In genomic region chr5:132591140-132591539, GRCh38 we compare ENCODE assay signal across 11 cellular contexts. TPM values are rescaled to one million over a fixed set of nuclear protein-coding genes. Genes with fewer than 3 reads are reported as not detected.
DNase-seq lines count a peak whose midpoint lies in the region; ATAC-seq and TF ChIP-seq lines count a peak whose summit lies in the region.
"Had no signal": no experiment of that assay in that cellular context is flagged by ENCODE, and none has a peak within 500 bp of the region (broad histone marks: within the 10 kb centered on the region; RNA-seq: fewer than 3 reads in every experiment).

No MANE protein-coding gene starts in this region.

- no peak overlapping the region for H3K4me3 ChIP-seq in Jurkat, Clone E6-1 (ENCODE audit: low read length)
- no peak overlapping the region for H3K4me3 ChIP-seq in cardiac fibroblast (replicated peaks in 1 of 2; ENCODE audit: low read depth in 2 of 2, low read length in 2 of 2)
- H3K4me3 ChIP-seq: right atrium auricular region had no signal

- TF ChIP-seq CTCF in GM12872 (IDR thresholded peaks at IDR 0.05; ENCODE audit: insufficient read depth, low read depth, low read length) (peak; percentile 35; the same call in 1 of the 3 replicates), cardiac fibroblast (IDR thresholded peaks at IDR 0.05; ENCODE audit: low read depth, low read length) (no peak)

- intact Hi-C loops in left colon (cut with DNase I, micrococcal nuclease): no loop called here

- peak; percentile 14 for DNase-seq in Jurkat, Clone E6-1 (ENCODE audit: low read depth, low spot score)
- DNase-seq in cardiac fibroblast (ENCODE audit: low read depth in 2 of 2): peak; percentile 34 to 37
- DNase-seq in lung microvascular endothelial cell (ENCODE audit: low read depth in 2 of 2): peak; percentile 52
- DNase-seq in GOT3 (lab: John Stamatoyannopoulos, UW): no peak
- DNase-seq in SIG-M5 (lab: John Stamatoyannopoulos, UW): no peak
- no peak for DNase-seq in left colon
- DNase-seq: CD8-positive, alpha-beta memory T cell had no signal

- ATAC-seq in left colon: no peak
- ATAC-seq in GM21367 (IDR thresholded peaks at IDR 0.05; ENCODE audit: unreplicated experiment): no peak

RNA-seq across cellular contexts. Expression of gene RAD50, which starts 34.4 kb away (rescaled TPM):
- 26.9 TPM for polyA plus RNA-seq in Jurkat, Clone E6-1 (2012; ENCODE audit: insufficient read depth, insufficient read length)
- total RNA-seq in lung microvascular endothelial cell (6.0 and 6.3 TPM in 2 replicates), left colon (10 to 100 TPM; 35.9 to 36.3 TPM)

RNA-seq across cellular contexts. Expression of gene IL5, which starts 47.8 kb away (rescaled TPM):
- polyA plus RNA-seq in Jurkat, Clone E6-1 (2012; ENCODE audit: insufficient read depth, insufficient read length): not detected
- total RNA-seq in lung microvascular endothelial cell (not detected in 2 replicates), left colon (not detected)
- total RNA-seq: right atrium auricular region, subcutaneous adipose tissue had no signal
- polyA plus RNA-seq: CD8-positive, alpha-beta memory T cell had no signal

Comparison
In these comparisons a context has a peak if more than half of its experiments do, and no peak if none do; other contexts are left out.
1. DNase-seq: peak in Jurkat, Clone E6-1 (single experiment), cardiac fibroblast (2 of 2) and lung microvascular endothelial cell (2 of 2); none in GOT3 (single experiment), SIG-M5 (single experiment) and left colon (0 of 2).